Comparison of ENCODE assay signal across 9 cellular contexts in the genomic region with DNA sequence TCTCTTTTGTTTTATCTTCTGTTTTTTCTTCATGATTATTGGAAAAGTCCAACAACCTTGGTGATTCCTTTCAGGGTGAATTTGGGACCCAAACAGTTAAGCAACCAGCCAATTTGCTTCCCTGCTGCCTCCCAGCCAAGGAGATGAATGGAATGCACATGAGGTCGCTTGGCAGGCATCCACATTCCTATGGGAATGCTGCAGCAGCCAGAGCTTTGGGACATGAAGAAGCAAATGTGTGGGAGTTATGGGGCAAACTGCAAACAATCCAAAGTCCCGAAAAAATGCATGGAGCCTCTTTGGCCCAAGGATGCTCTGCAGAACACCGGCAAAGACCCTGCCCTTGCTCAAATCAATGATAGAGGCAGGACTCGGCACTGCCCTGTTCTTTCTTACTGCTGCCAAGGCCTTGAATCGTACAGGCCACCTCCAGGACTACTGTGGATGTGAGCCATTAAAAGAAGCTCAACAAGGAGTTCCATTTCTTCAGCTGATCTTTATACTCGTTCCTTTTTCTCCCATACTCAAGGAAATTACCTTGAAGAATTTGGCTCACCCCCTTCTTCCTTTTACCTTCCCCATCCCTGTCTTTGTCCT.
DNase-seq lines count a peak whose midpoint lies in the region; ATAC-seq, FAIRE-seq and TF ChIP-seq lines count a peak whose summit lies in the region.
"Had no signal": no experiment of that assay in that cellular context is flagged by ENCODE, and none has a peak within 500 bp of the region (broad histone marks: within the 10 kb centered on the region; RNA-seq: fewer than 3 reads in every experiment).

No MANE protein-coding gene starts in this region.

- POLR2A ChIA-PET in activated CD4-positive, alpha-beta memory T cell treated with anti-CD3 and anti-CD28 coated beads, Interleukin-2, amount 10 ng/mL, durations not matched to agents 7 days and 5 days (lab: Charles Lee) = no interaction called here

- ATAC-seq in HG02840 (IDR thresholded peaks at IDR 0.05; ENCODE audit: low FRiP score, unreplicated experiment) = no peak

- H3K4me3 Mint-ChIP-seq in activated CD4-positive, alpha-beta memory T cell treated with anti-CD3 and anti-CD28 coated beads, Interleukin-2, amount 10 ng/mL, durations not matched to agents 7 days and 5 days = no peak overlapping the region
- no peak overlapping the region for H3K4me3 Mint-ChIP-seq in type B pancreatic cell
- H3K4me3 Mint-ChIP-seq: activated naive CD8-positive, alpha-beta T cell had no signal

- H3K27me3 Mint-ChIP-seq in activated CD4-positive, alpha-beta memory T cell treated with anti-CD3 and anti-CD28 coated beads, Interleukin-2, amount 10 ng/mL, durations not matched to agents 7 days and 5 days = peaks cover 27% of the 10 kb centered on the region
- H3K27me3 Mint-ChIP-seq in type B pancreatic cell = no peaks in the 10 kb centered on the region

- no peaks in the 10 kb centered on the region for H3K4me1 Mint-ChIP-seq in activated CD4-positive, alpha-beta memory T cell treated with anti-CD3 and anti-CD28 coated beads, Interleukin-2, amount 10 ng/mL, durations not matched to agents 7 days and 5 days
- H3K4me1 Mint-ChIP-seq in type B pancreatic cell (ENCODE audit: unreplicated experiment) = peaks cover 9% of the 10 kb centered on the region

- no peak overlapping the region for H3K4me3 ChIP-seq in bronchial epithelial cell (ENCODE audit: low read depth, low read length)

- FAIRE-seq in bronchial epithelial cell (lab: Jason Lieb, UNC) = no peak

- TF ChIP-seq CTCF in bronchial epithelial cell (IDR thresholded peaks at IDR 0.05; ENCODE audit: insufficient read depth, low read length, severe bottlenecking) (no peak), type B pancreatic cell (conservative IDR thresholded peaks at IDR 0.05) (no peak)

- no peaks in the 10 kb centered on the region for H3K27me3 ChIP-seq in bronchial epithelial cell (ENCODE audit: control insufficient read depth, insufficient read depth, low read length)

- H3K36me3 ChIP-seq in bronchial epithelial cell (ENCODE audit: control insufficient read depth, insufficient read depth, low read length) = no peaks in the 10 kb centered on the region

- DNase-seq in HS-5 (ENCODE audit: low read depth) (peak; percentile 90), bronchial epithelial cell (ENCODE audit: low read depth) (peak; percentile 63), iris pigment epithelial cell (ENCODE audit: low read depth) (peak; percentile 65), stromal cell of bone marrow (ENCODE audit: low read depth) (peak; percentile 84), type B pancreatic cell (ENCODE audit: extremely low spot score, unreplicated experiment) (no peak), NOMO-1 treated with dmso at 0.1 percent for 144 hours (lab: John Stamatoyannopoulos, UW; ENCODE audit: unreplicated experiment) (no peak)
- DNase-seq in activated CD4-positive, alpha-beta memory T cell treated with anti-CD3 and anti-CD28 coated beads, Interleukin-2, amount 10 ng/mL, durations not matched to agents 7 days and 5 days = no peak

- H3K9me3 Mint-ChIP-seq in activated CD4-positive, alpha-beta memory T cell treated with anti-CD3 and anti-CD28 coated beads, Interleukin-2, amount 10 ng/mL, durations not matched to agents 7 days and 5 days = no peaks in the 10 kb centered on the region
- no peaks in the 10 kb centered on the region for H3K9me3 Mint-ChIP-seq in type B pancreatic cell

- H3K27ac Mint-ChIP-seq in activated CD4-positive, alpha-beta memory T cell treated with anti-CD3 and anti-CD28 coated beads, Interleukin-2, amount 10 ng/mL, durations not matched to agents 7 days and 5 days = no peak overlapping the region
- H3K27ac Mint-ChIP-seq in type B pancreatic cell = no peak overlapping the region
- H3K27ac Mint-ChIP-seq: activated naive CD8-positive, alpha-beta T cell had no signal

- no peaks in the 10 kb centered on the region for H3K36me3 Mint-ChIP-seq in activated CD4-positive, alpha-beta memory T cell treated with anti-CD3 and anti-CD28 coated beads, Interleukin-2, amount 10 ng/mL, durations not matched to agents 7 days and 5 days (ENCODE audit: low read depth)
- no peaks in the 10 kb centered on the region for H3K36me3 Mint-ChIP-seq in type B pancreatic cell

- CTCF ChIA-PET in activated CD4-positive, alpha-beta memory T cell treated with anti-CD3 and anti-CD28 coated beads, Interleukin-2, amount 10 ng/mL, durations not matched to agents 7 days and 5 days (lab: Charles Lee) = no interaction called here

Comparison
In these comparisons a context has a peak if more than half of its experiments do, and no peak if none do; other contexts are left out.
1. DNase-seq: peak in HS-5 (single experiment), bronchial epithelial cell (single experiment), iris pigment epithelial cell (single experiment) and stromal cell of bone marrow (single experiment); none in activated CD4-positive, alpha-beta memory T cell treated with anti-CD3 and anti-CD28 coated beads, Interleukin-2, amount 10 ng/mL, durations not matched to agents 7 days and 5 days (single experiment), type B pancreatic cell (single experiment) and NOMO-1 treated with dmso at 0.1 percent for 144 hours (single experiment).